In the genomic region with DNA sequence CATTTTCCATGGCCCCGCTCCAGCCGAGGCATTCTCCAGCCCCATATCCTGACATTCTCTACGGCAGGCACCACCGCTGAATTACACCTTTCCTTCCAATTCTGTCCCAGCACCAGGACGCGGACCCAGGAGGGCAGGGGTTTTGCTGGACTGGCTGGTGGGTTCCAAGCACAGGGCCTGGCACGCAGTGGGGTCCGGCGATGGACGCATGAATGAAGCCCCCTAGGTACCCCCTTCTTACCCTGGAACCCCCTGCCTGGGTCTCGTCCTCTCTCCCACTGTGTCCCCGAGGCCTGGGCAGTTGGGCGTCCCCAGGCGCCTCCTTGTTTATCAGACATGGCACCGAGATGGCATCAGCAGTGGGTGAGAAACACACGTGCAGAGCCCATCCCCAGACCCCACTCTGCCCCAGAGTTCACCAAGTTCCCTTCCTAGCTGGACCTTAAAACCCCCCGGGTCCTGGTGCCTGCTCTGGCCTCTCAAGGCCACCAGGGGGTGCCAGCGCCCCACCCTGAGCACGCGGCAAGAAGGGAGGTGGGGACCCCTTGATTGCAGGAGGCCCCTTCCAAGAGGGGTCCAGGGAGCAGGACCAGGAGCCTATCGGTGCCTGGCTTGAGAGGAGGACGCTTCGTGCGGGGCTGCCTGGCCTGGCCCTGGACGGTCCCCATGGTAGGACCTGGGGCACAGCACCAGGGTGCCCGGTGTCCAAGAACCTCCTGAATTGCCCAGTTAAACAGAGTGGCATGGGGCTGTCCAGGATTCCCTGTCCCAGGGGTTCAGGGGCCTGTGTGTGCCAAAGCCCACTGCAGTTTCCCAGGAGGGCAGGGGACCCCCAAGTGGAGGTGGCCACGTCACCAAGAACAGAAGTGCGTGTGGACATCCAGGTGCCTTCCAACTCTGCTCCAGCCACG, we compare ENCODE assay signal across 8 cellular contexts. TPM values are rescaled to one million over a fixed set of nuclear protein-coding genes. Genes with fewer than 3 reads are reported as not detected.
DNase-seq lines count a peak whose midpoint lies in the region; ATAC-seq and TF ChIP-seq lines count a peak whose summit lies in the region.

No MANE protein-coding gene starts in this region.

- peaks cover 14% of the 10 kb centered on the region for H3K27me3 Mint-ChIP-seq in memory B cell

- no peaks in the 10 kb centered on the region for H3K9me3 ChIP-seq in uterus

- intact Hi-C loops in uterus (cut with DNase I; ENCODE audit: low total_unique reads), result no loop called here

- H3K36me3 Mint-ChIP-seq in memory B cell, result no peaks in the 10 kb centered on the region

- H3K4me3 ChIP-seq in AG04449 (ENCODE audit: low read depth, low read length), result no peak overlapping the region
- H3K4me3 ChIP-seq in cardiac fibroblast (replicated peaks in 1 of 2; ENCODE audit: low read depth in 2 of 2, low read length in 2 of 2), result no peak overlapping the region
- no peak overlapping the region for H3K4me3 ChIP-seq in uterus

- H3K27me3 ChIP-seq in uterus, result no peaks in the 10 kb centered on the region

- ATAC-seq in memory B cell (ENCODE audit: low read depth) (peak; percentile 61), HG02852 (IDR thresholded peaks at IDR 0.05; ENCODE audit: unreplicated experiment) (no peak)

- CTCF ChIA-PET in AG04449 (lab: Yijun Ruan, JAX), result interaction anchor here (0.7 to 10.1 kb wide), 17 partner anchors 8 to 104 kb away, joined by 3 to 158 read pairs (median 4); no protein-coding TSS in a partner anchor

- no peaks in the 10 kb centered on the region for H3K9me3 Mint-ChIP-seq in memory B cell

- no peak for TF ChIP-seq POLR2A in uterus (IDR thresholded peaks at IDR 0.05)

- no peaks in the 10 kb centered on the region for H3K36me3 ChIP-seq in uterus

- peaks cover 3% of the 10 kb centered on the region for H3K4me1 Mint-ChIP-seq in memory B cell

- no peak for DNase-seq in AG04449 (ENCODE audit: low read depth, low spot score)
- peak; percentile 47 for DNase-seq in SKM-1 treated with dmso at 0.1 percent for 144 hours (lab: John Stamatoyannopoulos, UW; ENCODE audit: unreplicated experiment)
- DNase-seq in cardiac fibroblast (ENCODE audit: low read depth in 2 of 2), result peak; percentile 38 to 41
- DNase-seq in memory B cell (ENCODE audit: low spot score in 2 of 2), result peak; percentile 44 to 57
- DNase-seq in uterus, result no peak
- DNase-seq in OCI-M2 (lab: John Stamatoyannopoulos, UW; ENCODE audit: unreplicated experiment), result no peak

- no peak overlapping the region for H3K4me3 Mint-ChIP-seq in memory B cell

- peak; percentile 92 for TF ChIP-seq CTCF in AG04449 (IDR thresholded peaks at IDR 0.05; ENCODE audit: insufficient read depth, low read length, missing control alignments)
- TF ChIP-seq CTCF in GM12874 (IDR thresholded peaks at IDR 0.05; ENCODE audit: insufficient read depth, low read depth, low read length), result peak; percentile 89
- TF ChIP-seq CTCF in cardiac fibroblast (IDR thresholded peaks at IDR 0.05; ENCODE audit: low read depth, low read length), result peak; percentile 94
- peak; percentile 52 to 72 (median 60) for TF ChIP-seq CTCF in uterus (IDR thresholded peaks at IDR 0.05)

- no peak overlapping the region for H3K27ac ChIP-seq in uterus

- POLR2A ChIA-PET in AG04449 (lab: Yijun Ruan, JAX), result no interaction called here

- H3K27ac Mint-ChIP-seq in memory B cell, result no peak overlapping the region

- no peaks in the 10 kb centered on the region for H3K4me1 ChIP-seq in uterus

RNA-seq across cellular contexts. Expression of a gene that starts 46.1 kb away (rescaled TPM):
- 10 to 100 TPM in 3 of 4 donors, under 1 TPM in 1; 0.88 to 69.0 (median 36.9) TPM for total RNA-seq in uterus

RNA-seq across cellular contexts. Expression of a gene that starts 59.6 kb away (rescaled TPM):
- 10 to 100 TPM; 18.7 to 43.4 (median 29.6) TPM for total RNA-seq in uterus

Comparison
In these comparisons a context has a peak if more than half of its experiments do, and no peak if none do; other contexts are left out.
1. DNase-seq: peak in SKM-1 treated with dmso at 0.1 percent for 144 hours (single experiment), cardiac fibroblast (2 of 2) and memory B cell (2 of 2); none in AG04449 (single experiment), uterus (0 of 2) and OCI-M2 (single experiment).
2. Peak in every context shown above with its lines, with median percentiles within 50 percentile points of each other: CTCF ChIP-seq.